12 cellular contexts compared by ENCODE assay signal in genomic region chr22:19577422-19577966, GRCh38. TPM values are rescaled to one million over a fixed set of nuclear protein-coding genes. Genes with fewer than 3 reads are reported as not detected.
DNase-seq lines count a peak whose midpoint lies in the region; ATAC-seq and TF ChIP-seq lines count a peak whose summit lies in the region.
"Had no signal": no experiment of that assay in that cellular context is flagged by ENCODE, and none has a peak within 500 bp of the region (broad histone marks: within the 10 kb centered on the region; RNA-seq: fewer than 3 reads in every experiment).

No MANE protein-coding gene starts in this region.

- no peak overlapping the region for H3K4me3 ChIP-seq in skin epidermis
- H3K4me3 ChIP-seq: spleen had no signal

- H3K36me3 Mint-ChIP-seq in activated T-cell treated with anti-CD3 and anti-CD28 coated beads, Interleukin-2, amount 50 U/mL, for 24 hours (ENCODE audit: low read depth) = no peaks in the 10 kb centered on the region
- H3K36me3 Mint-ChIP-seq in WTC11 = no peaks in the 10 kb centered on the region

- peak; percentile 24; the same call in 1 of the 2 replicates for ATAC-seq in WTC11

- H3K4me1 Mint-ChIP-seq in activated T-cell treated with anti-CD3 and anti-CD28 coated beads, Interleukin-2, amount 50 U/mL, for 24 hours (ENCODE audit: low read depth) = peaks cover 48% of the 10 kb centered on the region
- H3K4me1 Mint-ChIP-seq in WTC11 = peaks cover 10% of the 10 kb centered on the region

- H3K4me3 Mint-ChIP-seq in activated T-cell treated with anti-CD3 and anti-CD28 coated beads, Interleukin-2, amount 50 U/mL, for 24 hours = peak overlapping the region; percentile 46
- H3K4me3 Mint-ChIP-seq in WTC11 = no peak overlapping the region
- H3K4me3 Mint-ChIP-seq: IgD-negative memory B cell had no signal

- CTCF ChIA-PET in WTC11 (lab: Charles Lee) = interaction anchor here (0.6 to 2.9 kb wide), 8 partner anchors 16 to 103 kb away, joined by 3 to 40 read pairs (median 7); partner anchors contain the start of gene CLDN5

- H3K27ac Mint-ChIP-seq in activated T-cell treated with anti-CD3 and anti-CD28 coated beads, Interleukin-2, amount 50 U/mL, for 24 hours = peak overlapping the region; percentile 90
- H3K27ac Mint-ChIP-seq in WTC11 = no peak overlapping the region
- H3K27ac Mint-ChIP-seq: IgD-negative memory B cell had no signal

- TF ChIP-seq CTCF in WTC11 (IDR thresholded peaks at IDR 0.05) = no peak

- POLR2A ChIA-PET in WTC11 (lab: Charles Lee) = no interaction called here

- no peaks in the 10 kb centered on the region for H3K27me3 Mint-ChIP-seq in activated T-cell treated with anti-CD3 and anti-CD28 coated beads, Interleukin-2, amount 50 U/mL, for 24 hours
- H3K27me3 Mint-ChIP-seq in WTC11 (ENCODE audit: low read depth) = no peaks in the 10 kb centered on the region; the same call in 1 of the 2 replicates

- H3K9me3 Mint-ChIP-seq in activated T-cell treated with anti-CD3 and anti-CD28 coated beads, Interleukin-2, amount 50 U/mL, for 24 hours = no peaks in the 10 kb centered on the region
- no peaks in the 10 kb centered on the region for H3K9me3 Mint-ChIP-seq in WTC11

- DNase-seq in activated T-cell treated with anti-CD3 and anti-CD28 coated beads, Interleukin-2, amount 50 U/mL, for 24 hours = no peak
- no peak for DNase-seq in activated T-cell treated with anti-CD3 and anti-CD28 coated beads for 4 hours
- no peak for DNase-seq in WTC11 (ENCODE audit: low spot score)
- DNase-seq in fibroblast of peridontal ligament (ENCODE audit: extremely low read depth) = peak; percentile 15
- no peak for DNase-seq in NCI-H82 treated with DMSO at 0.1 percent for 48 hours (lab: John Stamatoyannopoulos, UW; ENCODE audit: unreplicated experiment)
- DNase-seq in COR-L47 (lab: John Stamatoyannopoulos, UW) = no peak
- DNase-seq in CD1c-positive myeloid dendritic cell (ENCODE audit: extremely low spot score) = no peak
- DNase-seq: DMS79, NCI-H2029 treated with DMSO at 0.1 percent for 48 hours, spleen had no signal

- peak overlapping the region in 12 of 21 experiments; percentile 14 to 72 (median 56) for H3K27ac ChIP-seq in skin epidermis

TF ChIP-seq in WTC11, 78 proteins besides CTCF, POLR2A, EP300 and RAD21 (continues in another document):
- TF ChIP-seq USF2 (CRISPR knock-in tag; IDR thresholded peaks at IDR 0.05) (no peak), CBFB (CRISPR knock-in tag; IDR thresholded peaks at IDR 0.05; ENCODE audit: low read depth) (no peak), TCF7 (CRISPR knock-in tag; IDR thresholded peaks at IDR 0.05; ENCODE audit: low read depth) (no peak), FOXP1 (CRISPR knock-in tag; IDR thresholded peaks at IDR 0.05; ENCODE audit: borderline replicate concordance) (no peak), IRF2 (CRISPR knock-in tag; IDR thresholded peaks at IDR 0.05; ENCODE audit: borderline replicate concordance, low read depth) (no peak), CREB1 (CRISPR knock-in tag; IDR thresholded peaks at IDR 0.05) (no peak), RELA (CRISPR knock-in tag; IDR thresholded peaks at IDR 0.05; ENCODE audit: borderline replicate concordance) (no peak), JUN (CRISPR knock-in tag; IDR thresholded peaks at IDR 0.05) (no peak), TP53 (CRISPR knock-in tag; IDR thresholded peaks at IDR 0.05) (no peak), ZNF416 (CRISPR knock-in tag; IDR thresholded peaks at IDR 0.05) (no peak), SP1 (CRISPR knock-in tag; conservative IDR thresholded peaks at IDR 0.05) (no peak), USF1 (CRISPR knock-in tag; IDR thresholded peaks at IDR 0.05) (no peak), CREM (CRISPR knock-in tag; IDR thresholded peaks at IDR 0.05) (no peak)
- TF ChIP-seq, protein P1, sequence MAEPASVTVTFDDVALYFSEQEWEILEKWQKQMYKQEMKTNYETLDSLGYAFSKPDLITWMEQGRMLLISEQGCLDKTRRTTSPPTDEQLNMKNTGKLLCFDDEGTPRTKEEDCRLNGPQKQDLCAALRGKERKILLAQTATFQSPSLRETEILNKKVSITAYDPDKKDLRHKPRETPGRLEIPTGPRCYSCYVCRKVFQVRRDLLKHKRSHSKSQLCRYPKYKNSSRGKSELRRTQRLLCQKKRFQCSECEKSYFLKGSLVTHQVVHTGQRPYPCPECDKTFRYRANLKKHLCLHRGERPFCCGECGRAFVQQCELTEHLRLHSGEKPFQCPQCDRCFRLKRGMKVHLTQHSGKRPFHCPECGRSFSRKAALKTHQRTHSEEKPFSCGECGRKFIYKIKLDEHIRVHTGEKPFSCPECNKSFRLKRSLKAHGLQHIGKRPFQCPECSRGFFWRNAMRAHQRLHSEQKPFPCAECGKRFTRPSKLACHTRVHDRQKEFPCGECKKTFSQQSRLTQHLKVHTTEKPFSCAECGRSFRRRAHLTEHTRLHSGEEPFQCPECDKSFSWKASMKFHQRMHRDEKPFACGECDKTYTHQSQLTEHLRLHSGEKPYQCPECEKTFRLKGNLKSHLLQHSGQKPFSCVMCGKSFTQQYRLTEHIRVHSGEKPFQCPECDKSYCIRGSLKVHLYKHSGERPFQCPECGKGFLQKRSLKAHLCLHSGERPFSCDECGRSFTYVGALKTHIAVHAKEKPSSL (CRISPR knock-in tag; conservative IDR thresholded peaks at IDR 0.05) = no peak
- TF ChIP-seq, protein P2, sequence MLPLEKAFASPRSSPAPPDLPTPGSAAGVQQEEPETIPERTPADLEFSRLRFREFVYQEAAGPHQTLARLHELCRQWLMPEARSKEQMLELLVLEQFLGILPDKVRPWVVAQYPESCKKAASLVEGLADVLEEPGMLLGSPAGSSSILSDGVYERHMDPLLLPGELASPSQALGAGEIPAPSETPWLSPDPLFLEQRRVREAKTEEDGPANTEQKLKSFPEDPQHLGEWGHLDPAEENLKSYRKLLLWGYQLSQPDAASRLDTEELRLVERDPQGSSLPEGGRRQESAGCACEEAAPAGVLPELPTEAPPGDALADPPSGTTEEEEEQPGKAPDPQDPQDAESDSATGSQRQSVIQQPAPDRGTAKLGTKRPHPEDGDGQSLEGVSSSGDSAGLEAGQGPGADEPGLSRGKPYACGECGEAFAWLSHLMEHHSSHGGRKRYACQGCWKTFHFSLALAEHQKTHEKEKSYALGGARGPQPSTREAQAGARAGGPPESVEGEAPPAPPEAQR (CRISPR knock-in tag; IDR thresholded peaks at IDR 0.05) = no peak
- TF ChIP-seq, protein P3, sequence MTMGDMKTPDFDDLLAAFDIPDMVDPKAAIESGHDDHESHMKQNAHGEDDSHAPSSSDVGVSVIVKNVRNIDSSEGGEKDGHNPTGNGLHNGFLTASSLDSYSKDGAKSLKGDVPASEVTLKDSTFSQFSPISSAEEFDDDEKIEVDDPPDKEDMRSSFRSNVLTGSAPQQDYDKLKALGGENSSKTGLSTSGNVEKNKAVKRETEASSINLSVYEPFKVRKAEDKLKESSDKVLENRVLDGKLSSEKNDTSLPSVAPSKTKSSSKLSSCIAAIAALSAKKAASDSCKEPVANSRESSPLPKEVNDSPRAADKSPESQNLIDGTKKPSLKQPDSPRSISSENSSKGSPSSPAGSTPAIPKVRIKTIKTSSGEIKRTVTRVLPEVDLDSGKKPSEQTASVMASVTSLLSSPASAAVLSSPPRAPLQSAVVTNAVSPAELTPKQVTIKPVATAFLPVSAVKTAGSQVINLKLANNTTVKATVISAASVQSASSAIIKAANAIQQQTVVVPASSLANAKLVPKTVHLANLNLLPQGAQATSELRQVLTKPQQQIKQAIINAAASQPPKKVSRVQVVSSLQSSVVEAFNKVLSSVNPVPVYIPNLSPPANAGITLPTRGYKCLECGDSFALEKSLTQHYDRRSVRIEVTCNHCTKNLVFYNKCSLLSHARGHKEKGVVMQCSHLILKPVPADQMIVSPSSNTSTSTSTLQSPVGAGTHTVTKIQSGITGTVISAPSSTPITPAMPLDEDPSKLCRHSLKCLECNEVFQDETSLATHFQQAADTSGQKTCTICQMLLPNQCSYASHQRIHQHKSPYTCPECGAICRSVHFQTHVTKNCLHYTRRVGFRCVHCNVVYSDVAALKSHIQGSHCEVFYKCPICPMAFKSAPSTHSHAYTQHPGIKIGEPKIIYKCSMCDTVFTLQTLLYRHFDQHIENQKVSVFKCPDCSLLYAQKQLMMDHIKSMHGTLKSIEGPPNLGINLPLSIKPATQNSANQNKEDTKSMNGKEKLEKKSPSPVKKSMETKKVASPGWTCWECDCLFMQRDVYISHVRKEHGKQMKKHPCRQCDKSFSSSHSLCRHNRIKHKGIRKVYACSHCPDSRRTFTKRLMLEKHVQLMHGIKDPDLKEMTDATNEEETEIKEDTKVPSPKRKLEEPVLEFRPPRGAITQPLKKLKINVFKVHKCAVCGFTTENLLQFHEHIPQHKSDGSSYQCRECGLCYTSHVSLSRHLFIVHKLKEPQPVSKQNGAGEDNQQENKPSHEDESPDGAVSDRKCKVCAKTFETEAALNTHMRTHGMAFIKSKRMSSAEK (CRISPR knock-in tag; IDR thresholded peaks at IDR 0.05; ENCODE audit: borderline replicate concordance) = no peak

RNA-seq across cellular contexts. Expression of gene CLDN5, which starts 53.3 kb away (rescaled TPM):
- 1.0 to 1.9 TPM (median 1.5 TPM) in 3 replicates for total RNA-seq in WTC11 (2021)
